11 cellular contexts compared by ENCODE assay signal in genomic region chr11:12810497-12810896, GRCh38.
DNase-seq lines count a peak whose midpoint lies in the region; ATAC-seq and TF ChIP-seq lines count a peak whose summit lies in the region.
"Had no signal": no experiment of that assay in that cellular context is flagged by ENCODE, and none has a peak within 500 bp of the region (broad histone marks: within the 10 kb centered on the region; RNA-seq: fewer than 3 reads in every experiment).

No MANE protein-coding gene starts in this region.

- WGBS in right cardiac atrium: 33% methylated on average over 6 of the region's 6 CpGs
- WGBS in mesodermal cell (ENCODE audit: insufficient coverage in 2 of 2), 2 experiments: 83 to 100% methylated on average over 1 to 2 of the region's 6 CpGs

- peak overlapping the region; percentile 32 for H3K27ac ChIP-seq in right cardiac atrium (ENCODE audit: low read length)
- peak overlapping the region; percentile 18 to 76 for H3K27ac ChIP-seq in breast epithelium
- H3K27ac ChIP-seq in mesodermal cell (ENCODE audit: low read depth, low read length, severe bottlenecking): peak overlapping the region; percentile 32
- H3K27ac ChIP-seq: VCaP had no signal

- no peaks in the 10 kb centered on the region for H3K27me3 ChIP-seq in right cardiac atrium (ENCODE audit: control insufficient read depth, insufficient read depth)
- no peaks in the 10 kb centered on the region for H3K27me3 ChIP-seq in breast epithelium
- H3K27me3 ChIP-seq: heart right ventricle had no signal

- ATAC-seq in right cardiac atrium: peak; percentile 44 to 52
- no peak for ATAC-seq in HG03469 (IDR thresholded peaks at IDR 0.05; ENCODE audit: unreplicated experiment)

- H3K9me3 ChIP-seq in right cardiac atrium (ENCODE audit: control insufficient read depth, low read length) (no peaks in the 10 kb centered on the region), breast epithelium (no peaks in the 10 kb centered on the region), mesodermal cell (ENCODE audit: control insufficient read depth, low read length) (no peaks in the 10 kb centered on the region)
- H3K9me3 ChIP-seq: heart right ventricle had no signal

- H3K4me1 ChIP-seq in right cardiac atrium (ENCODE audit: control insufficient read depth, insufficient read depth, low read length) (peaks cover 28% of the 10 kb centered on the region), breast epithelium (peaks cover 0 to 15% of the 10 kb centered on the region in 2 donors), mesodermal cell (ENCODE audit: control insufficient read depth, insufficient read depth, low read length, poor library complexity, severe bottlenecking) (peaks cover 76% of the 10 kb centered on the region)

- TF ChIP-seq POLR2A in breast epithelium (IDR thresholded peaks at IDR 0.05): no peak

- intact Hi-C loops in right cardiac atrium (cut with DNase I) (loop anchor here in 2 of 4 donors (5.0 to 10.0 kb wide), 2 partner anchors 116 to 133 kb away; no protein-coding TSS in a partner anchor), cardiac septum (cut with DNase I) (loop anchor here (5.0 to 10.0 kb wide), 4 partner anchors 43 to 206 kb away; partner anchors contain the start of gene TEAD1), breast epithelium (cut with DNase I; ENCODE audit: low total_unique reads) (no loop called here)

- no peak overlapping the region for H3K4me3 ChIP-seq in right cardiac atrium (ENCODE audit: low read length)
- no peak overlapping the region for H3K4me3 ChIP-seq in breast epithelium
- H3K4me3 ChIP-seq in mesodermal cell (ENCODE audit: extremely low read depth, insufficient read depth, low read length, poor library complexity, severe bottlenecking): no peak overlapping the region
- H3K4me3 ChIP-seq: heart right ventricle had no signal

- no peak for TF ChIP-seq CTCF in breast epithelium (IDR thresholded peaks at IDR 0.05)
- TF ChIP-seq CTCF in GM13977 (IDR thresholded peaks at IDR 0.05; ENCODE audit: extremely low read depth, insufficient read depth, missing control alignments): no peak
- TF ChIP-seq CTCF in GM13976 (IDR thresholded peaks at IDR 0.05; ENCODE audit: borderline replicate concordance, control extremely low read depth, extremely low read depth, insufficient read depth, missing control alignments): no peak

- DNase-seq in right cardiac atrium (peak; percentile 64 to 72 (median 64)), cardiac septum (ENCODE audit: low spot score) (no peak), breast epithelium (ENCODE audit: low spot score in 2 of 2) (no peak), GM13977 (ENCODE audit: low spot score) (no peak), NCI-H1436 treated with DMSO at 0.1 percent for 48 hours (lab: John Stamatoyannopoulos, UW) (no peak), GM13976 (ENCODE audit: low spot score) (no peak)
- DNase-seq: heart right ventricle, NCI-H1092 had no signal

- H3K36me3 ChIP-seq in breast epithelium (no peaks in the 10 kb centered on the region), mesodermal cell (ENCODE audit: control insufficient read depth, insufficient read depth, low read length) (peaks cover 34% of the 10 kb centered on the region)
- H3K36me3 ChIP-seq: heart right ventricle had no signal

- in situ Hi-C loops in GM13977 (cut with MboI; ENCODE audit: low pct_unique_long_range_greater_than_20kb, low sequenced_read_pairs, unreplicated experiment): no loop called here
- in situ Hi-C loops in GM13976 (cut with MboI; ENCODE audit: low sequenced_read_pairs, unreplicated experiment): no loop called here

Comparison
In these comparisons a context has a peak if more than half of its experiments do, and no peak if none do; other contexts are left out.
1. DNase-seq: peak in right cardiac atrium (3 of 3); none in cardiac septum (single experiment), breast epithelium (0 of 2), GM13977 (single experiment), NCI-H1436 treated with DMSO at 0.1 percent for 48 hours (single experiment) and GM13976 (single experiment).
2. Peak in every context shown above with its lines, with median percentiles within 50 percentile points of each other: H3K27ac ChIP-seq.